1 cellular context compared by ENCODE assay signal in the genomic region with DNA sequence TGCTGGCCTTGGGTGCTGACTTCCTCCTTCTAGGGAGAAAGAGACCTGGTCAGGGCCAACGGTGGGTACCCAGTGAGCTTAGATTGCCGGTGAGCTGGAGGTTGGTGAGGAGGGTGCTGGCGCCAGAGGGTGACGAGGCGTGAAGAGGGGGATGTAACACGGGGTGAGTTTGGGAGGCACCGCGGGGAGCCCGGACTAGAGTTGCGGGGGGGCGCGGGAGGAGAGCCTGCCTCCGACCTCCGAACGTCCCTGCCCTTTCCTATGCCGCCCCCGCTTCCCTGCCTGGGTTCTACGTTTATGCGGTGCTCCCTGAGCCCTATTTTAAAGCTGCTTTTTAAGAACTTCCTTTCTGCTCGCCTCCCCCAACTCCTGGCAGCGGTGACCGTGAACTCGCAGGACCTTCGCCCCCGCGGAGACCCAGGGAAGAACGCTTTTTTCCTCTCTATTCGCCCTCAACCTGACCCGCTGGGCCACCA.
TF ChIP-seq lines count a peak whose summit lies in the region.

No MANE protein-coding gene starts in this region.

TF ChIP-seq in HepG2, 621 proteins besides CTCF, POLR2A, EP300 and RAD21 (continued from another document and continues in another):
- TF ChIP-seq, protein P1, sequence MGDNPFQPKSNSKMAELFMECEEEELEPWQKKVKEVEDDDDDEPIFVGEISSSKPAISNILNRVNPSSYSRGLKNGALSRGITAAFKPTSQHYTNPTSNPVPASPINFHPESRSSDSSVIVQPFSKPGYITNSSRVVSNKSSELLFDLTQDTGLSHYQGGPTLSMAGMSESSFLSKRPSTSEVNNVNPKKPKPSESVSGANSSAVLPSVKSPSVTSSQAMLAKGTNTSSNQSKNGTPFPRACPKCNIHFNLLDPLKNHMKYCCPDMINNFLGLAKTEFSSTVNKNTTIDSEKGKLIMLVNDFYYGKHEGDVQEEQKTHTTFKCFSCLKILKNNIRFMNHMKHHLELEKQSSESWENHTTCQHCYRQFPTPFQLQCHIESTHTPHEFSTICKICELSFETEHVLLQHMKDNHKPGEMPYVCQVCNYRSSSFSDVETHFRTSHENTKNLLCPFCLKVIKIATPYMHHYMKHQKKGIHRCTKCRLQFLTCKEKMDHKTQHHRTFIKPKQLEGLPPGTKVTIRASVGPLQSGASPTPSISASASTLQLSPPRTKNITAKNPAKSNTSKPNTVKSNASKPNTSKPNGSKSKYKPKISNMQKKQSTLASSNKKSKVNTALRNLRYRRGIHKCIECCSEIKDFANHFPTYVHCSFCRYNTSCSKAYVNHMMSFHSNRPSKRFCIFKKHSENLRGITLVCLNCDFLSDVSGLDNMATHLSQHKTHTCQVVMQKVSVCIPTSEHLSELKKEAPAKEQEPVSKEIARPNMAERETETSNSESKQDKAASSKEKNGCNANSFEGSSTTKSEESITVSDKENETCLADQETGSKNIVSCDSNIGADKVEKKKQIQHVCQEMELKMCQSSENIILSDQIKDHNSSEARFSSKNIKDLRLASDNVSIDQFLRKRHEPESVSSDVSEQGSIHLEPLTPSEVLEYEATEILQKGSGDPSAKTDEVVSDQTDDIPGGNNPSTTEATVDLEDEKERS (CRISPR knock-in tag; IDR thresholded peaks at IDR 0.05), result 0 out of 2 replicates have a peak, but pooled peaks have one; percentile 29
- TF ChIP-seq ZNF773 (CRISPR knock-in tag; IDR thresholded peaks at IDR 0.05; ENCODE audit: borderline replicate concordance), result no peak
- no peak for TF ChIP-seq DNMT1 (CRISPR knock-in tag; IDR thresholded peaks at IDR 0.05)
- no peak for TF ChIP-seq NFIC (IDR thresholded peaks at IDR 0.05; ENCODE audit: low read length)
- no peak for TF ChIP-seq GPN1 (CRISPR knock-in tag; IDR thresholded peaks at IDR 0.05; ENCODE audit: borderline replicate concordance)
- no peak for TF ChIP-seq KLF9 (CRISPR knock-in tag; IDR thresholded peaks at IDR 0.05; ENCODE audit: low read depth)
- no peak for TF ChIP-seq RFX1 (IDR thresholded peaks at IDR 0.05)
- no peak for TF ChIP-seq ZNF235 (CRISPR knock-in tag; IDR thresholded peaks at IDR 0.05; ENCODE audit: borderline replicate concordance)
- TF ChIP-seq TCF7L2 (IDR thresholded peaks at IDR 0.05; ENCODE audit: low read depth, low read length), result no peak
- no peak for TF ChIP-seq TAF15 (IDR thresholded peaks at IDR 0.05; ENCODE audit: low read depth, low read length, poor library complexity, severe bottlenecking)
- no peak for TF ChIP-seq ATF1 (CRISPR knock-in tag; IDR thresholded peaks at IDR 0.05)
- TF ChIP-seq, protein P2, sequence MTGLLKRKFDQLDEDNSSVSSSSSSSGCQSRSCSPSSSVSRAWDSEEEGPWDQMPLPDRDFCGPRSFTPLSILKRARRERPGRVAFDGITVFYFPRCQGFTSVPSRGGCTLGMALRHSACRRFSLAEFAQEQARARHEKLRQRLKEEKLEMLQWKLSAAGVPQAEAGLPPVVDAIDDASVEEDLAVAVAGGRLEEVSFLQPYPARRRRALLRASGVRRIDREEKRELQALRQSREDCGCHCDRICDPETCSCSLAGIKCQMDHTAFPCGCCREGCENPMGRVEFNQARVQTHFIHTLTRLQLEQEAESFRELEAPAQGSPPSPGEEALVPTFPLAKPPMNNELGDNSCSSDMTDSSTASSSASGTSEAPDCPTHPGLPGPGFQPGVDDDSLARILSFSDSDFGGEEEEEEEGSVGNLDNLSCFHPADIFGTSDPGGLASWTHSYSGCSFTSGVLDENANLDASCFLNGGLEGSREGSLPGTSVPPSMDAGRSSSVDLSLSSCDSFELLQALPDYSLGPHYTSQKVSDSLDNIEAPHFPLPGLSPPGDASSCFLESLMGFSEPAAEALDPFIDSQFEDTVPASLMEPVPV (CRISPR knock-in tag; IDR thresholded peaks at IDR 0.05), result 0 out of 2 replicates have a peak, but pooled peaks have one; percentile 33
- no peak for TF ChIP-seq ZNF232 (CRISPR knock-in tag; IDR thresholded peaks at IDR 0.05; ENCODE audit: borderline replicate concordance)
- TF ChIP-seq, protein P3, sequence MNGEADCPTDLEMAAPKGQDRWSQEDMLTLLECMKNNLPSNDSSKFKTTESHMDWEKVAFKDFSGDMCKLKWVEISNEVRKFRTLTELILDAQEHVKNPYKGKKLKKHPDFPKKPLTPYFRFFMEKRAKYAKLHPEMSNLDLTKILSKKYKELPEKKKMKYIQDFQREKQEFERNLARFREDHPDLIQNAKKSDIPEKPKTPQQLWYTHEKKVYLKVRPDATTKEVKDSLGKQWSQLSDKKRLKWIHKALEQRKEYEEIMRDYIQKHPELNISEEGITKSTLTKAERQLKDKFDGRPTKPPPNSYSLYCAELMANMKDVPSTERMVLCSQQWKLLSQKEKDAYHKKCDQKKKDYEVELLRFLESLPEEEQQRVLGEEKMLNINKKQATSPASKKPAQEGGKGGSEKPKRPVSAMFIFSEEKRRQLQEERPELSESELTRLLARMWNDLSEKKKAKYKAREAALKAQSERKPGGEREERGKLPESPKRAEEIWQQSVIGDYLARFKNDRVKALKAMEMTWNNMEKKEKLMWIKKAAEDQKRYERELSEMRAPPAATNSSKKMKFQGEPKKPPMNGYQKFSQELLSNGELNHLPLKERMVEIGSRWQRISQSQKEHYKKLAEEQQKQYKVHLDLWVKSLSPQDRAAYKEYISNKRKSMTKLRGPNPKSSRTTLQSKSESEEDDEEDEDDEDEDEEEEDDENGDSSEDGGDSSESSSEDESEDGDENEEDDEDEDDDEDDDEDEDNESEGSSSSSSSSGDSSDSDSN (CRISPR knock-in tag; IDR thresholded peaks at IDR 0.05), result 0 out of 2 replicates have a peak, but pooled peaks have one; percentile 17
- TF ChIP-seq, protein P4, sequence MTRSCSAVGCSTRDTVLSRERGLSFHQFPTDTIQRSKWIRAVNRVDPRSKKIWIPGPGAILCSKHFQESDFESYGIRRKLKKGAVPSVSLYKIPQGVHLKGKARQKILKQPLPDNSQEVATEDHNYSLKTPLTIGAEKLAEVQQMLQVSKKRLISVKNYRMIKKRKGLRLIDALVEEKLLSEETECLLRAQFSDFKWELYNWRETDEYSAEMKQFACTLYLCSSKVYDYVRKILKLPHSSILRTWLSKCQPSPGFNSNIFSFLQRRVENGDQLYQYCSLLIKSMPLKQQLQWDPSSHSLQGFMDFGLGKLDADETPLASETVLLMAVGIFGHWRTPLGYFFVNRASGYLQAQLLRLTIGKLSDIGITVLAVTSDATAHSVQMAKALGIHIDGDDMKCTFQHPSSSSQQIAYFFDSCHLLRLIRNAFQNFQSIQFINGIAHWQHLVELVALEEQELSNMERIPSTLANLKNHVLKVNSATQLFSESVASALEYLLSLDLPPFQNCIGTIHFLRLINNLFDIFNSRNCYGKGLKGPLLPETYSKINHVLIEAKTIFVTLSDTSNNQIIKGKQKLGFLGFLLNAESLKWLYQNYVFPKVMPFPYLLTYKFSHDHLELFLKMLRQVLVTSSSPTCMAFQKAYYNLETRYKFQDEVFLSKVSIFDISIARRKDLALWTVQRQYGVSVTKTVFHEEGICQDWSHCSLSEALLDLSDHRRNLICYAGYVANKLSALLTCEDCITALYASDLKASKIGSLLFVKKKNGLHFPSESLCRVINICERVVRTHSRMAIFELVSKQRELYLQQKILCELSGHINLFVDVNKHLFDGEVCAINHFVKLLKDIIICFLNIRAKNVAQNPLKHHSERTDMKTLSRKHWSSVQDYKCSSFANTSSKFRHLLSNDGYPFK (CRISPR knock-in tag; IDR thresholded peaks at IDR 0.05; ENCODE audit: borderline replicate concordance), result no peak
- no peak for TF ChIP-seq ZNF343 (CRISPR knock-in tag; IDR thresholded peaks at IDR 0.05)
- TF ChIP-seq ZNF292 (CRISPR knock-in tag; IDR thresholded peaks at IDR 0.05; ENCODE audit: borderline replicate concordance, low read depth), result no peak
- TF ChIP-seq, protein P5, sequence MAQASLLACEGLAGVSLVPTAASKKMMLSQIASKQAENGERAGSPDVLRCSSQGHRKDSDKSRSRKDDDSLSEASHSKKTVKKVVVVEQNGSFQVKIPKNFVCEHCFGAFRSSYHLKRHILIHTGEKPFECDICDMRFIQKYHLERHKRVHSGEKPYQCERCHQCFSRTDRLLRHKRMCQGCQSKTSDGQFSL (CRISPR knock-in tag; IDR thresholded peaks at IDR 0.05), result peak; percentile 73; the same call in 1 of the 2 replicates
- TF ChIP-seq ZNF274 (CRISPR knock-in tag; IDR thresholded peaks at IDR 0.05), result no peak
- TF ChIP-seq ZNF746 (CRISPR knock-in tag; IDR thresholded peaks at IDR 0.05), result no peak
- no peak for TF ChIP-seq DMAP1 (CRISPR knock-in tag; IDR thresholded peaks at IDR 0.05)
- TF ChIP-seq ARHGAP35 (CRISPR knock-in tag; IDR thresholded peaks at IDR 0.05; ENCODE audit: borderline replicate concordance), result no peak
- no peak for TF ChIP-seq FLYWCH1 (CRISPR knock-in tag; IDR thresholded peaks at IDR 0.05)
- TF ChIP-seq KLF16 (CRISPR knock-in tag; IDR thresholded peaks at IDR 0.05), result no peak
- no peak for TF ChIP-seq ZNF451 (CRISPR knock-in tag; IDR thresholded peaks at IDR 0.05)
- TF ChIP-seq, protein P6, sequence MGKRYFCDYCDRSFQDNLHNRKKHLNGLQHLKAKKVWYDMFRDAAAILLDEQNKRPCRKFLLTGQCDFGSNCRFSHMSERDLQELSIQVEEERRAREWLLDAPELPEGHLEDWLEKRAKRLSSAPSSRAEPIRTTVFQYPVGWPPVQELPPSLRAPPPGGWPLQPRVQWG (CRISPR knock-in tag; IDR thresholded peaks at IDR 0.05; ENCODE audit: borderline replicate concordance, low read depth), result no peak
- no peak for TF ChIP-seq ZNF792 (CRISPR knock-in tag; IDR thresholded peaks at IDR 0.05)
- TF ChIP-seq, protein P7, sequence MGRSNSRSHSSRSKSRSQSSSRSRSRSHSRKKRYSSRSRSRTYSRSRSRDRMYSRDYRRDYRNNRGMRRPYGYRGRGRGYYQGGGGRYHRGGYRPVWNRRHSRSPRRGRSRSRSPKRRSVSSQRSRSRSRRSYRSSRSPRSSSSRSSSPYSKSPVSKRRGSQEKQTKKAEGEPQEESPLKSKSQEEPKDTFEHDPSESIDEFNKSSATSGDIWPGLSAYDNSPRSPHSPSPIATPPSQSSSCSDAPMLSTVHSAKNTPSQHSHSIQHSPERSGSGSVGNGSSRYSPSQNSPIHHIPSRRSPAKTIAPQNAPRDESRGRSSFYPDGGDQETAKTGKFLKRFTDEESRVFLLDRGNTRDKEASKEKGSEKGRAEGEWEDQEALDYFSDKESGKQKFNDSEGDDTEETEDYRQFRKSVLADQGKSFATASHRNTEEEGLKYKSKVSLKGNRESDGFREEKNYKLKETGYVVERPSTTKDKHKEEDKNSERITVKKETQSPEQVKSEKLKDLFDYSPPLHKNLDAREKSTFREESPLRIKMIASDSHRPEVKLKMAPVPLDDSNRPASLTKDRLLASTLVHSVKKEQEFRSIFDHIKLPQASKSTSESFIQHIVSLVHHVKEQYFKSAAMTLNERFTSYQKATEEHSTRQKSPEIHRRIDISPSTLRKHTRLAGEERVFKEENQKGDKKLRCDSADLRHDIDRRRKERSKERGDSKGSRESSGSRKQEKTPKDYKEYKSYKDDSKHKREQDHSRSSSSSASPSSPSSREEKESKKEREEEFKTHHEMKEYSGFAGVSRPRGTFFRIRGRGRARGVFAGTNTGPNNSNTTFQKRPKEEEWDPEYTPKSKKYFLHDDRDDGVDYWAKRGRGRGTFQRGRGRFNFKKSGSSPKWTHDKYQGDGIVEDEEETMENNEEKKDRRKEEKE (IDR thresholded peaks at IDR 0.05), result no peak
- TF ChIP-seq, protein P8, sequence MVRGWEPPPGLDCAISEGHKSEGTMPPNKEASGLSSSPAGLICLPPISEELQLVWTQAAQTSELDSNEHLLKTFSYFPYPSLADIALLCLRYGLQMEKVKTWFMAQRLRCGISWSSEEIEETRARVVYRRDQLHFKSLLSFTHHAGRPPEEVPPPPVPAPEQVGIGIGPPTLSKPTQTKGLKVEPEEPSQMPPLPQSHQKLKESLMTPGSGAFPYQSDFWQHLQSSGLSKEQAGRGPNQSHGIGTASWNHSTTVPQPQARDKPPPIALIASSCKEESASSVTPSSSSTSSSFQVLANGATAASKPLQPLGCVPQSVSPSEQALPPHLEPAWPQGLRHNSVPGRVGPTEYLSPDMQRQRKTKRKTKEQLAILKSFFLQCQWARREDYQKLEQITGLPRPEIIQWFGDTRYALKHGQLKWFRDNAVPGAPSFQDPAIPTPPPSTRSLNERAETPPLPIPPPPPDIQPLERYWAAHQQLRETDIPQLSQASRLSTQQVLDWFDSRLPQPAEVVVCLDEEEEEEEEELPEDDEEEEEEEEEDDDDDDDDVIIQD (CRISPR knock-in tag; IDR thresholded peaks at IDR 0.05; ENCODE audit: low read depth), result peak; percentile 58; the same call in 1 of the 2 replicates
- TF ChIP-seq ZNF10 (CRISPR knock-in tag; IDR thresholded peaks at IDR 0.05; ENCODE audit: borderline replicate concordance, low read depth), result no peak
- peak; percentile 20; the same call in 1 of the 2 replicates for TF ChIP-seq ETV5 (CRISPR knock-in tag; IDR thresholded peaks at IDR 0.05; ENCODE audit: borderline replicate concordance)
- TF ChIP-seq, protein P9, sequence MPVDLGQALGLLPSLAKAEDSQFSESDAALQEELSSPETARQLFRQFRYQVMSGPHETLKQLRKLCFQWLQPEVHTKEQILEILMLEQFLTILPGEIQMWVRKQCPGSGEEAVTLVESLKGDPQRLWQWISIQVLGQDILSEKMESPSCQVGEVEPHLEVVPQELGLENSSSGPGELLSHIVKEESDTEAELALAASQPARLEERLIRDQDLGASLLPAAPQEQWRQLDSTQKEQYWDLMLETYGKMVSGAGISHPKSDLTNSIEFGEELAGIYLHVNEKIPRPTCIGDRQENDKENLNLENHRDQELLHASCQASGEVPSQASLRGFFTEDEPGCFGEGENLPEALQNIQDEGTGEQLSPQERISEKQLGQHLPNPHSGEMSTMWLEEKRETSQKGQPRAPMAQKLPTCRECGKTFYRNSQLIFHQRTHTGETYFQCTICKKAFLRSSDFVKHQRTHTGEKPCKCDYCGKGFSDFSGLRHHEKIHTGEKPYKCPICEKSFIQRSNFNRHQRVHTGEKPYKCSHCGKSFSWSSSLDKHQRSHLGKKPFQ (CRISPR knock-in tag; IDR thresholded peaks at IDR 0.05; ENCODE audit: insufficient replicate concordance), result no peak
- TF ChIP-seq ZFP62 (CRISPR knock-in tag; IDR thresholded peaks at IDR 0.05), result no peak
- no peak for TF ChIP-seq CEBPG (CRISPR knock-in tag; IDR thresholded peaks at IDR 0.05)
- TF ChIP-seq HDAC1 (CRISPR knock-in tag; IDR thresholded peaks at IDR 0.05), result 0 out of 2 replicates have a peak, but pooled peaks have one; percentile 39
- no peak for TF ChIP-seq SP2 (CRISPR knock-in tag; IDR thresholded peaks at IDR 0.05)
- TF ChIP-seq KDM5B (CRISPR knock-in tag; IDR thresholded peaks at IDR 0.05; ENCODE audit: borderline replicate concordance), result no peak
- TF ChIP-seq AHR (CRISPR knock-in tag; IDR thresholded peaks at IDR 0.05), result no peak
- TF ChIP-seq, protein P10, sequence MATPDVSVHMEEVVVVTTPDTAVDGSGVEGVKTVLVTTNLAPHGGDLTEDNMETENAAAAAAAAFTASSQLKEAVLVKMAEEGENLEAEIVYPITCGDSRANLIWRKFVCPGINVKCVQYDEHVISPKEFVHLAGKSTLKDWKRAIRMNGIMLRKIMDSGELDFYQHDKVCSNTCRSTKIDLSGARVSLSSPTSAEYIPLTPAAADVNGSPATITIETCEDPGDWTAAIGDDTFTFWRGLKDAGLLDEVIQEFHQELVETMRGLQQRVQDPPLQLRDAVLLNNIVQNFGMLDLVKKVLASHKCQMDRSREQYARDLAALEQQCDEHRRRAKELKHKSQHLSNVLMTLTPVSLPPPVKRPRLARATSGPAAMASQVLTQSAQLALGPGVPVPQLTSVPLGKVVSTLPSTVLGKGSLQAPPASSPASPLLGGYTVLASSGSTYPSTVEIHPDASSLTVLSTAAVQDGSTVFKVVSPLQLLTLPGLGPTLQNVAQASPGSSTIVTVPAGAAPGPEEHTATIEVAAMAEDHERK (CRISPR knock-in tag; IDR thresholded peaks at IDR 0.05; ENCODE audit: low read depth), result no peak
- no peak for TF ChIP-seq TMF1 (CRISPR knock-in tag; IDR thresholded peaks at IDR 0.05; ENCODE audit: low read depth)
- no peak for TF ChIP-seq EHMT2 (IDR thresholded peaks at IDR 0.05; ENCODE audit: borderline replicate concordance, low read depth, low read length)
- no peak for TF ChIP-seq ZNF207 (IDR thresholded peaks at IDR 0.05; ENCODE audit: borderline replicate concordance)
- no peak; the same call in 1 of the 2 replicates for TF ChIP-seq FOXO1 (CRISPR knock-in tag; IDR thresholded peaks at IDR 0.05)
- no peak for TF ChIP-seq CHD4 (IDR thresholded peaks at IDR 0.05; ENCODE audit: borderline replicate concordance, low read length)
